Comparison of ENCODE assay signal across 8 cellular contexts in genomic region chr19:45876411-45877197, GRCh38. TPM values are rescaled to one million over a fixed set of nuclear protein-coding genes. Genes with fewer than 3 reads are reported as not detected.
DNase-seq lines count a peak whose midpoint lies in the region; ATAC-seq and TF ChIP-seq lines count a peak whose summit lies in the region.

No MANE protein-coding gene starts in this region.

- DNase-seq in ascending aorta (ENCODE audit: low spot score in 2 of 2) (no peak), left kidney (ENCODE audit: low read depth, low spot score) (peak; percentile 75), cerebellum (ENCODE audit: low spot score) (no peak), KG1 (lab: John Stamatoyannopoulos, UW) (no peak)
- peak; percentile 40 for DNase-seq in stimulated activated naive CD4-positive, alpha-beta T cell treated with Interleukin-2 at 50 U/mL for 16 hours (lab: John Stamatoyannopoulos, UW)

- H3K9me3 ChIP-seq in HUES48 (ENCODE audit: control insufficient read depth, insufficient read depth, low read length): no peaks in the 10 kb centered on the region
- H3K9me3 ChIP-seq in ascending aorta: no peaks in the 10 kb centered on the region

- peak overlapping the region; percentile 52 for H3K4me3 ChIP-seq in HUES48 (ENCODE audit: low read depth, low read length)
- H3K4me3 ChIP-seq in ascending aorta: peak overlapping the region; percentile 12 to 39

- ATAC-seq in GM21526 (IDR thresholded peaks at IDR 0.05; ENCODE audit: low FRiP score, unreplicated experiment): no peak
- ATAC-seq in GM18909 (IDR thresholded peaks at IDR 0.05; ENCODE audit: poor library complexity, unreplicated experiment): no peak

- no peaks in the 10 kb centered on the region for H3K27me3 ChIP-seq in HUES48 (ENCODE audit: control insufficient read depth, insufficient read depth, low read length)
- no peaks in the 10 kb centered on the region for H3K27me3 ChIP-seq in ascending aorta

- peaks cover 13% of the 10 kb centered on the region for H3K4me1 ChIP-seq in HUES48 (ENCODE audit: control insufficient read depth, insufficient read depth, low read length)
- H3K4me1 ChIP-seq in ascending aorta: peaks cover 0 to 4% of the 10 kb centered on the region in 2 donors

- intact Hi-C loops in ascending aorta (cut with DNase I): no loop called here

- peak overlapping the region; percentile 6; the same call in 1 of the 2 replicates for H3K9ac ChIP-seq in HUES48 (ENCODE audit: low read depth, low read length)

- H3K36me3 ChIP-seq in HUES48 (ENCODE audit: control insufficient read depth, insufficient read depth, low read length) (peaks cover 18% of the 10 kb centered on the region), ascending aorta (no peaks in the 10 kb centered on the region)

- TF ChIP-seq CTCF in ascending aorta (IDR thresholded peaks at IDR 0.05): no peak

- H3K27ac ChIP-seq in HUES48 (ENCODE audit: low read depth, low read length) (peak overlapping the region; percentile 67), ascending aorta (peak overlapping the region in 1 of 2 donors; percentile 17)

RNA-seq across cellular contexts. Expression of gene IRF2BP1, which starts 9.3 kb away (rescaled TPM):
- total RNA-seq in ascending aorta (45.7 TPM), cerebellum (18.1 TPM)

RNA-seq across cellular contexts. Expression of gene FOXA3, which starts 12.5 kb away (rescaled TPM):
- not detected for total RNA-seq in ascending aorta
- not detected for total RNA-seq in cerebellum

RNA-seq across cellular contexts. Expression of gene SYMPK, which starts 13.7 kb away (rescaled TPM):
- 103 TPM for total RNA-seq in ascending aorta
- total RNA-seq in cerebellum: 27.1 TPM

RNA-seq across cellular contexts. Expression of gene MYPOP, which starts 25.8 kb away (rescaled TPM):
- total RNA-seq in ascending aorta (1.6 TPM), cerebellum (1.5 TPM)

RNA-seq across cellular contexts. Expression of gene NANOS2, which starts 38.0 kb away (rescaled TPM):
- total RNA-seq in ascending aorta: not detected
- total RNA-seq in cerebellum: not detected

Comparison
In these comparisons a context has a peak if more than half of its experiments do, and no peak if none do; other contexts are left out.
1. DNase-seq: peak in left kidney (single experiment) and stimulated activated naive CD4-positive, alpha-beta T cell treated with Interleukin-2 at 50 U/mL for 16 hours (single experiment); none in ascending aorta (0 of 2), cerebellum (single experiment) and KG1 (single experiment).